Comparison of ENCODE assay signal across 8 cellular contexts in the genomic region with DNA sequence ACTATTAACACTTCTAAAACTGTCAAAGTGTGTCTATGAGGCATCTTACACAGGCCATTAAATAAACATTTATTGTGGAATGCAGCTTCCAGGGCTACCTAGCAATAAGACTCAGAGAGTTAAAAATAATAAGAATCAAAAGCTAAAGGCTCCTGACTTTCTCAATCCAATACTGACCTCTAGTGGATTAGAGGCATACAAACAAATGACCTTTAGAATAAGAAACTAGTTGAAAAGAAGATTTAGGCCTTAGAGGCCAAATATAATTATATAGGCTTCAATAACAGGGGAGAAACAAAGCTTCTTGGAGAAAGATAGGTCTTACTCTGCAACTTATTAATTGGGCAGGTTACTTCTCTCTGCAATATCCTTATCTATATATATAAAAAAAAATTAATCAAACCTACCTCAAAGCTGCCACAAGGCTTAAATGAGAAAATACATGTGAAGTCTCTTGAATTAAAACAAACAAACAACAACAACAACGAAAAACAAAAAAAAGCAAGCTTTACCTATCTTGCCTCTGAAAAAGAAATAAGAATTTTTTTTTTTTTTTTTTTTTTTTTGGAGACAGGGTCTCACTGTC.
DNase-seq lines count a peak whose midpoint lies in the region; ATAC-seq and TF ChIP-seq lines count a peak whose summit lies in the region.

No MANE protein-coding gene starts in this region.

- H3K9me3 Mint-ChIP-seq in CD14-positive monocyte (no peaks in the 10 kb centered on the region), MCF 10A (ENCODE audit: unreplicated experiment) (no peaks in the 10 kb centered on the region)

- TF ChIP-seq CTCF in CD14-positive monocyte (IDR thresholded peaks at IDR 0.05): peak; percentile 59
- TF ChIP-seq CTCF in MCF 10A (IDR thresholded peaks at IDR 0.05; ENCODE audit: unreplicated experiment): peak; percentile 65

- H3K4me1 Mint-ChIP-seq in CD14-positive monocyte (no peaks in the 10 kb centered on the region), MCF 10A (ENCODE audit: insufficient read depth, unreplicated experiment) (no peaks in the 10 kb centered on the region)

- H3K27ac Mint-ChIP-seq in CD14-positive monocyte (no peak overlapping the region), MCF 10A (ENCODE audit: low read depth, unreplicated experiment) (no peak overlapping the region)

- BruUV-seq in MCF 10A (replicated peaks; lab: Mats Ljungman, UMichigan): no TSS peak

- DNase-seq in CD14-positive monocyte (ENCODE audit: low spot score) (no peak), NCI-H226 (peak; percentile 27), MCF 10A (ENCODE audit: unreplicated experiment) (peak; percentile 62), left lobe of liver (ENCODE audit: low spot score) (no peak)
- no peak for DNase-seq in activated T-cell treated with anti-CD3 and anti-CD28 coated beads, Interleukin-2, amount 50 U/mL, for 48 hours

- H3K36me3 Mint-ChIP-seq in CD14-positive monocyte (no peaks in the 10 kb centered on the region), MCF 10A (ENCODE audit: insufficient read depth, unreplicated experiment) (peaks cover 5% of the 10 kb centered on the region)

- peak; percentile 51 for ATAC-seq in GM21529 (IDR thresholded peaks at IDR 0.05; ENCODE audit: unreplicated experiment)
- peak; percentile 84 for ATAC-seq in left lobe of liver
- no peak for ATAC-seq in HG03280 (IDR thresholded peaks at IDR 0.05; ENCODE audit: unreplicated experiment)
- ATAC-seq in GM19023 (IDR thresholded peaks at IDR 0.05; ENCODE audit: unreplicated experiment): no peak

- POLR2A ChIA-PET in MCF 10A (lab: Yijun Ruan, JAX): interaction anchor here (0.6 to 1.7 kb wide), 4 partner anchors 17 to 229 kb away, joined by 3 to 7 read pairs (median 4); no protein-coding TSS in a partner anchor

- peaks cover 0 to 3% (median 2%) of the 10 kb centered on the region in 3 donors for H3K27me3 Mint-ChIP-seq in CD14-positive monocyte (ENCODE audit: low read depth in 3 of 3)
- H3K27me3 Mint-ChIP-seq in MCF 10A (ENCODE audit: insufficient read depth, unreplicated experiment): no peaks in the 10 kb centered on the region

- H3K4me3 Mint-ChIP-seq in CD14-positive monocyte (no peak overlapping the region), MCF 10A (ENCODE audit: unreplicated experiment) (no peak overlapping the region)

- intact Hi-C loops in CD14-positive monocyte (cut with micrococcal nuclease): loop anchor here in 1 of 2 donors (2.0 kb wide), 1 partner anchor 655 kb away; no protein-coding TSS in a partner anchor
- intact Hi-C loops in MCF 10A (cut with micrococcal nuclease): loop anchor here (1.0 to 5.0 kb wide), 7 partner anchors 165 to 1035 kb away; no protein-coding TSS in a partner anchor

- CTCF ChIA-PET in MCF 10A (lab: Yijun Ruan, JAX): interaction anchor here (0.5 to 2.3 kb wide), 34 partner anchors 8 to 1801 kb away, joined by 3 to 16 read pairs (median 4); no protein-coding TSS in a partner anchor

Comparison
In these comparisons a context has a peak if more than half of its experiments do, and no peak if none do; other contexts are left out.
1. DNase-seq: peak in NCI-H226 (single experiment) and MCF 10A (single experiment); none in CD14-positive monocyte (single experiment), left lobe of liver (single experiment) and activated T-cell treated with anti-CD3 and anti-CD28 coated beads, Interleukin-2, amount 50 U/mL, for 48 hours (0 of 2).
2. ATAC-seq: peak in GM21529 (single experiment) and left lobe of liver (single experiment); none in HG03280 (single experiment) and GM19023 (single experiment).